19 cellular contexts compared by ENCODE assay signal in the genomic region with DNA sequence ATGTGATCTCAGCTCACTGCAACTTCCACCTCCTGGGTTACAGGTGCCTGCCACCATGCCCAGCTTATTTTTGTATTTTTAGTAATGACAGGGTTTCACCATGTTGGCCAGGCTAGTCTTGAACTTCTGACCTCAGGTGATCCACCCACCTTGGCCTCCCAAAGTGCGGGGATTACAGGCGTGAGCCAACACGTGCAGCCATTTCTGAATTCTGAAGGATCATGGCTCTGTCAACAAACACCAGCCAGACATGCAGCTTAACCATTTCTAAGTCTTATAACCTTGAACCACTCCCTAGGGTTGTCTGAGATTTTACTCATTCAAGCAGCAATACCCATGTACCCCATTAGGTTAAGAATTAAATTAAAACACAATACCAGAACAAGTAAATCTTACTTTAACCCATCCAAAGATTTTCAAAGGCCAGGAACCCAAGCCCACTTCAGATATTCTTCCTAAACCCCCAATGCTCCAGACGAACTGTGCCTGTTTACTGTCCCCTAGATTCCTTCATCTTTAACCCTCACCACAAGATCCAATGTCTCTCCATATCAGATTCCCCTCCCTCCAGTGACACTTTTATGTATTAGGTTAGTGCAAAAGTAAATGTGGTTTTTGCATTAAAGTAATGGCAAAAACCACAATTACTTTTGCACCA. TPM values are rescaled to one million over a fixed set of nuclear protein-coding genes. Genes with fewer than 3 reads are reported as not detected.
DNase-seq lines count a peak whose midpoint lies in the region; ATAC-seq and TF ChIP-seq lines count a peak whose summit lies in the region.
"Had no signal": no experiment of that assay in that cellular context is flagged by ENCODE, and none has a peak within 500 bp of the region (broad histone marks: within the 10 kb centered on the region; RNA-seq: fewer than 3 reads in every experiment).

No MANE protein-coding gene starts in this region.

- peaks cover 17 to 34% of the 10 kb centered on the region in 2 donors for H3K36me3 Mint-ChIP-seq in activated T-cell treated with anti-CD3 and anti-CD28 coated beads, Interleukin-2, amount 50 U/mL, for 72 hours (ENCODE audit: insufficient read depth in 2 of 2)
- H3K36me3 Mint-ChIP-seq in HFFc6 (ENCODE audit: low read depth), result peaks cover 46% of the 10 kb centered on the region
- peaks cover 56% of the 10 kb centered on the region for H3K36me3 Mint-ChIP-seq in central memory CD8-positive, alpha-beta T cell (ENCODE audit: insufficient read depth)
- H3K36me3 Mint-ChIP-seq in osteocyte (ENCODE audit: unreplicated experiment), result peaks cover 25% of the 10 kb centered on the region

- no peak for ATAC-seq in activated T-cell treated with anti-CD3 and anti-CD28 coated beads, Interleukin-2, amount 50 U/mL, for 72 hours (replicated peaks in 1 of 2)
- no peak for ATAC-seq in central memory CD8-positive, alpha-beta T cell (replicated peaks; ENCODE audit: extremely low read depth, poor library complexity, severe bottlenecking)
- ATAC-seq in HG03460 (IDR thresholded peaks at IDR 0.05; ENCODE audit: unreplicated experiment), result no peak
- ATAC-seq: foreskin keratinocyte, mucosa of descending colon had no signal

- TF ChIP-seq CTCF in HFFc6 (IDR thresholded peaks at IDR 0.05), result no peak; the same call in 1 of the 2 replicates
- no peak for TF ChIP-seq CTCF in osteocyte (IDR thresholded peaks at IDR 0.05)
- no peak for TF ChIP-seq CTCF in uterus (IDR thresholded peaks at IDR 0.05)

- intact Hi-C loops in uterus (cut with DNase I; ENCODE audit: low total_unique reads), result no loop called here

- no peak overlapping the region for H3K27ac ChIP-seq in uterus
- H3K27ac ChIP-seq: colonic mucosa, foreskin keratinocyte, parathyroid adenoma, suprapubic skin had no signal

- H3K9me3 ChIP-seq in uterus, result no peaks in the 10 kb centered on the region
- H3K9me3 ChIP-seq: colonic mucosa, mucosa of descending colon, suprapubic skin had no signal

- no peak overlapping the region for H3K4me3 ChIP-seq in uterus
- H3K4me3 ChIP-seq: colonic mucosa, mucosa of descending colon, SK-N-MC, suprapubic skin had no signal

- H3K27me3 ChIP-seq in uterus, result no peaks in the 10 kb centered on the region
- H3K27me3 ChIP-seq: colonic mucosa, foreskin keratinocyte, suprapubic skin had no signal

- no peak for DNase-seq in activated T-cell treated with anti-CD3 and anti-CD28 coated beads, Interleukin-2, amount 50 U/mL, for 72 hours
- DNase-seq in activated T-cell treated with anti-CD3 and anti-CD28 coated beads, Interleukin-2, amount 50 U/mL, for 1 hour, result no peak
- DNase-seq in HFFc6 (no peak), osteocyte (ENCODE audit: extremely low spot score, unreplicated experiment) (no peak), uterus (no peak), HuH-7 (ENCODE audit: low spot score) (no peak)
- DNase-seq in central memory CD8-positive, alpha-beta T cell (ENCODE audit: low spot score in 2 of 2), result no peak
- DNase-seq: activated CD4-positive, alpha-beta T cell treated with anti-CD3 and anti-CD28 coated beads, Interleukin-2, amount 50 U/mL, for 1 hour; colonic mucosa; foreskin keratinocyte; mucosa of descending colon; NCI-H69; OCI-M1; stimulated activated CD4-positive, alpha-beta T cell treated with anti-CD3 and anti-CD28 coated beads, Interleukin-2, amount 100 ng/mL, for 48 hours had no signal

- peak overlapping the region; percentile 54 for H3K27ac Mint-ChIP-seq in activated T-cell treated with anti-CD3 and anti-CD28 coated beads, Interleukin-2, amount 50 U/mL, for 72 hours
- peak overlapping the region; percentile 97; the same call in 1 of the 2 replicates for H3K27ac Mint-ChIP-seq in HFFc6
- H3K27ac Mint-ChIP-seq in central memory CD8-positive, alpha-beta T cell (ENCODE audit: low read depth), result peak overlapping the region; percentile 33
- peak overlapping the region; percentile 7 for H3K27ac Mint-ChIP-seq in osteocyte (ENCODE audit: unreplicated experiment)

- no peaks in the 10 kb centered on the region for H3K27me3 Mint-ChIP-seq in activated T-cell treated with anti-CD3 and anti-CD28 coated beads, Interleukin-2, amount 50 U/mL, for 72 hours (ENCODE audit: low read depth)
- H3K27me3 Mint-ChIP-seq in HFFc6 (ENCODE audit: insufficient read depth) (peaks cover 5% of the 10 kb centered on the region), osteocyte (ENCODE audit: unreplicated experiment) (no peaks in the 10 kb centered on the region)
- H3K27me3 Mint-ChIP-seq in central memory CD8-positive, alpha-beta T cell, result no peaks in the 10 kb centered on the region

- H3K9me3 Mint-ChIP-seq in activated T-cell treated with anti-CD3 and anti-CD28 coated beads, Interleukin-2, amount 50 U/mL, for 72 hours, result no peaks in the 10 kb centered on the region
- H3K9me3 Mint-ChIP-seq in HFFc6 (peaks cover 3% of the 10 kb centered on the region; the same call in 1 of the 2 replicates), osteocyte (ENCODE audit: unreplicated experiment) (no peaks in the 10 kb centered on the region)
- H3K9me3 Mint-ChIP-seq in central memory CD8-positive, alpha-beta T cell, result no peaks in the 10 kb centered on the region
- H3K9me3 Mint-ChIP-seq: activated T-helper 2 cell treated with anti-CD3 and anti-CD28 coated beads, Interferon-gamma antibody, Interleukin-2, Interleukin-4, amounts not matched to agents 10 μg/mL and 5 μg/mL and 100 μg/mL, durations not matched to agents 14 hours and 24 hours and 36 hours had no signal

- no peak overlapping the region for H3K4me3 Mint-ChIP-seq in activated T-cell treated with anti-CD3 and anti-CD28 coated beads, Interleukin-2, amount 50 U/mL, for 72 hours
- H3K4me3 Mint-ChIP-seq in HFFc6, result no peak overlapping the region
- no peak overlapping the region for H3K4me3 Mint-ChIP-seq in central memory CD8-positive, alpha-beta T cell
- no peak overlapping the region for H3K4me3 Mint-ChIP-seq in osteocyte (ENCODE audit: unreplicated experiment)

- peaks cover 7 to 8% of the 10 kb centered on the region in 2 donors for H3K4me1 ChIP-seq in uterus
- H3K4me1 ChIP-seq: parathyroid adenoma had no signal

- H3K4me1 Mint-ChIP-seq in activated T-cell treated with anti-CD3 and anti-CD28 coated beads, Interleukin-2, amount 50 U/mL, for 72 hours (ENCODE audit: low read depth), result peaks cover 37% of the 10 kb centered on the region
- H3K4me1 Mint-ChIP-seq in HFFc6 (ENCODE audit: low read depth), result peaks cover 34% of the 10 kb centered on the region
- peaks cover 42% of the 10 kb centered on the region for H3K4me1 Mint-ChIP-seq in central memory CD8-positive, alpha-beta T cell
- peaks cover 26% of the 10 kb centered on the region for H3K4me1 Mint-ChIP-seq in osteocyte (ENCODE audit: unreplicated experiment)

- no peaks in the 10 kb centered on the region for H3K36me3 ChIP-seq in uterus
- H3K36me3 ChIP-seq: colonic mucosa had no signal

- TF ChIP-seq POLR2A in uterus (IDR thresholded peaks at IDR 0.05), result no peak

RNA-seq across cellular contexts. Expression of a gene that starts 4.0 kb away (rescaled TPM):
- 1,000 to 10,000 TPM; 1,459 to 1,466 TPM for total RNA-seq in activated T-cell treated with anti-CD3 and anti-CD28 coated beads, Interleukin-2, amount 50 U/mL, for 72 hours
- 1,000 to 10,000 TPM in 5 of 6 experiments, 100 to 1,000 TPM in 1; 965 to 1,115 (median 1,072) TPM for total RNA-seq in HFFc6 (2021; fragmentation: NEBNext Ultra II Directional; extraction: Animal tissue kit (Norgen Biotek cat#: 25700))
- 981 and 1,003 TPM in 2 replicates for total RNA-seq in osteocyte
- 1,000 to 10,000 TPM in 3 of 4 donors, 100 to 1,000 TPM in 1; 553 to 4,902 (median 2,244) TPM for total RNA-seq in uterus

RNA-seq across cellular contexts. Expression of a gene that starts 59.3 kb away (rescaled TPM):
- 10 to 100 TPM in 1 of 2 donors, 1 to 10 TPM in 1; 6.5 to 11.0 TPM for total RNA-seq in activated T-cell treated with anti-CD3 and anti-CD28 coated beads, Interleukin-2, amount 50 U/mL, for 72 hours
- under 1 TPM in 3 of 6 experiments, not detected in 3; 0.07 to 0.24 (median 0.08) TPM for total RNA-seq in HFFc6 (2021; fragmentation: NEBNext Ultra II Directional; extraction: Animal tissue kit (Norgen Biotek cat#: 25700))
- total RNA-seq in osteocyte (14.9 and 15.6 TPM in 2 replicates), uterus (10 to 100 TPM; 13.3 to 38.2 (median 26.7) TPM)

Comparison
In these comparisons a context has a peak if more than half of its experiments do, and no peak if none do; other contexts are left out.
1. H3K27ac Mint-ChIP-seq: peak in every context shown above with its lines; median percentile 97 in HFFc6; 54 in activated T-cell treated with anti-CD3 and anti-CD28 coated beads, Interleukin-2, amount 50 U/mL, for 72 hours; 33 in central memory CD8-positive, alpha-beta T cell; 7 in osteocyte.
2. RNA of a gene that starts 59.3 kb away (total RNA-seq): 13.3 to 38.2 TPM in uterus, 14.9 to 15.6 TPM in osteocyte and 6.5 to 11.0 TPM in activated T-cell treated with anti-CD3 and anti-CD28 coated beads, Interleukin-2, amount 50 U/mL, for 72 hours; 0.07 to 0.24 TPM in HFFc6; every median in the first group is over 4 times any median in the second.